In genomic region chr10:110445871-110446270, GRCh38 we compare ENCODE assay signal across 19 cellular contexts. TPM values are rescaled to one million over a fixed set of nuclear protein-coding genes. Genes with fewer than 3 reads are reported as not detected.
DNase-seq lines count a peak whose midpoint lies in the region; ATAC-seq and TF ChIP-seq lines count a peak whose summit lies in the region.
"Had no signal": no experiment of that assay in that cellular context is flagged by ENCODE, and none has a peak within 500 bp of the region (broad histone marks: within the 10 kb centered on the region; RNA-seq: fewer than 3 reads in every experiment).

No MANE protein-coding gene starts in this region.

- H2BK15ac ChIP-seq in neuronal stem cell (ENCODE audit: low read length), result peak overlapping the region; percentile 12

- H3K36me3 ChIP-seq in neuronal stem cell (replicated peaks in 1 of 2; ENCODE audit: control insufficient read depth in 2 of 2, insufficient read depth in 2 of 2, low read length in 2 of 2) (no peaks in the 10 kb centered on the region), upper lobe of right lung (no peaks in the 10 kb centered on the region)

- H3K79me1 ChIP-seq in neuronal stem cell (ENCODE audit: low read depth, low read length), result no peaks in the 10 kb centered on the region

- intact Hi-C loops in upper lobe of right lung (cut with DNase I), result no loop called here

- peaks cover 6% of the 10 kb centered on the region for H3K27me3 Mint-ChIP-seq in endothelial cell (ENCODE audit: unreplicated experiment)
- no peaks in the 10 kb centered on the region for H3K27me3 Mint-ChIP-seq in activated naive CD8-positive, alpha-beta T cell treated with anti-CD3 and anti-CD28 coated beads for 36 hours

- no peak overlapping the region for H3K4ac ChIP-seq in neuronal stem cell (ENCODE audit: low read length)

- no peak overlapping the region for H3K18ac ChIP-seq in neuronal stem cell (ENCODE audit: low read length)

- WGBS in neuronal stem cell (ENCODE audit: extremely low coverage in 2 of 2, insufficient read length in 2 of 2, insufficient replicate concordance in 1 of 2), 2 donors, result no CpG with 5 or more reads among the region's 6 CpGs

- H3K9ac ChIP-seq in neuronal stem cell (ENCODE audit: low read depth, low read length, poor library complexity), result no peak overlapping the region

- no peak overlapping the region for H2BK5ac ChIP-seq in neuronal stem cell (ENCODE audit: low read length)

- H4K91ac ChIP-seq in neuronal stem cell (ENCODE audit: low read depth, low read length, poor library complexity), result no peak overlapping the region

- no peak overlapping the region for H3K4me3 ChIP-seq in neuronal stem cell (ENCODE audit: low read length in 2 of 2)
- no peak overlapping the region for H3K4me3 ChIP-seq in upper lobe of right lung

- H2AFZ ChIP-seq in neuronal stem cell (ENCODE audit: low read length), result no peak overlapping the region

- no peak overlapping the region for H3K23ac ChIP-seq in neuronal stem cell (ENCODE audit: low read depth, low read length, poor library complexity)

- H2BK12ac ChIP-seq in neuronal stem cell (ENCODE audit: low read length), result no peak overlapping the region

- H3K9me3 Mint-ChIP-seq in endothelial cell (ENCODE audit: unreplicated experiment), result no peaks in the 10 kb centered on the region
- no peaks in the 10 kb centered on the region for H3K9me3 Mint-ChIP-seq in activated naive CD8-positive, alpha-beta T cell treated with anti-CD3 and anti-CD28 coated beads for 36 hours

- no peak overlapping the region for H3K27ac ChIP-seq in neuronal stem cell (replicated peaks; ENCODE audit: low read length)
- H3K27ac ChIP-seq in upper lobe of right lung, result no peak overlapping the region
- H3K27ac ChIP-seq: HL-60 had no signal

- peak overlapping the region; percentile 41 for H3K27ac Mint-ChIP-seq in endothelial cell (ENCODE audit: unreplicated experiment)
- H3K27ac Mint-ChIP-seq in activated naive CD8-positive, alpha-beta T cell treated with anti-CD3 and anti-CD28 coated beads for 36 hours, result no peak overlapping the region
- H3K27ac Mint-ChIP-seq: IgD-negative memory B cell had no signal

- H3K4me1 ChIP-seq in neuronal stem cell (ENCODE audit: control insufficient read depth in 2 of 2, insufficient read depth in 1 of 2, low read depth in 1 of 2, low read length in 2 of 2) (peaks cover 0 to 18% of the 10 kb centered on the region in 2 donors), upper lobe of right lung (peaks cover 9% of the 10 kb centered on the region)

- no peak overlapping the region for H4K8ac ChIP-seq in neuronal stem cell (ENCODE audit: low read depth, low read length)

- no peaks in the 10 kb centered on the region for H3K36me3 Mint-ChIP-seq in endothelial cell (ENCODE audit: low read depth, unreplicated experiment)
- H3K36me3 Mint-ChIP-seq in activated naive CD8-positive, alpha-beta T cell treated with anti-CD3 and anti-CD28 coated beads for 36 hours, result no peaks in the 10 kb centered on the region

- ATAC-seq in upper lobe of right lung, result no peak

- TF ChIP-seq CTCF in endothelial cell (IDR thresholded peaks at IDR 0.05; ENCODE audit: unreplicated experiment), result no peak
- no peak for TF ChIP-seq CTCF in upper lobe of right lung (IDR thresholded peaks at IDR 0.05)

- H3K4me3 Mint-ChIP-seq in endothelial cell (ENCODE audit: unreplicated experiment), result no peak overlapping the region
- H3K4me3 Mint-ChIP-seq in activated naive CD8-positive, alpha-beta T cell treated with anti-CD3 and anti-CD28 coated beads for 36 hours, result no peak overlapping the region
- H3K4me3 Mint-ChIP-seq: IgD-negative memory B cell had no signal

- no peak overlapping the region for H3K4me2 ChIP-seq in neuronal stem cell (ENCODE audit: insufficient read depth, low read length, poor library complexity, severe bottlenecking)

- H2AK5ac ChIP-seq in neuronal stem cell (ENCODE audit: low read depth, low read length), result no peak overlapping the region

- peaks cover 20% of the 10 kb centered on the region for H3K4me1 Mint-ChIP-seq in endothelial cell (ENCODE audit: unreplicated experiment)
- H3K4me1 Mint-ChIP-seq in activated naive CD8-positive, alpha-beta T cell treated with anti-CD3 and anti-CD28 coated beads for 36 hours, result peaks cover 4% of the 10 kb centered on the region

- H3K9me3 ChIP-seq in neuronal stem cell (replicated peaks in 1 of 2; ENCODE audit: control insufficient read depth in 2 of 2, insufficient read depth in 1 of 2, low read depth in 1 of 2, low read length in 2 of 2) (no peaks in the 10 kb centered on the region), upper lobe of right lung (no peaks in the 10 kb centered on the region)

- peak; percentile 30 for DNase-seq in activated effector memory CD4-positive, alpha-beta T cell treated with anti-CD3 and anti-CD28 coated beads, Interleukin-2, amount 50 U/mL, for 16 hours
- no peak for DNase-seq in activated effector memory CD4-positive, alpha-beta T cell treated with Interleukin-2 at 50 U/mL for 16 hours
- DNase-seq in endothelial cell (ENCODE audit: low spot score) (no peak), neuronal stem cell (ENCODE audit: low spot score) (no peak), upper lobe of right lung (peak; percentile 23), NCI-H2171 (lab: John Stamatoyannopoulos, UW) (no peak), globus pallidus (ENCODE audit: low spot score) (no peak)
- no peak for DNase-seq in activated naive CD8-positive, alpha-beta T cell treated with anti-CD3 and anti-CD28 coated beads for 36 hours
- DNase-seq: 8988T, DND-41, HCEC 1CT, Karpas-422, NCI-H1417 treated with DMSO at 0.1 percent for 48 hours, NCI-H187 treated with DMSO at 0.1 percent for 48 hours, NCI-H345, NCI-H526, SHP77 had no signal

- no peak overlapping the region for H3K14ac ChIP-seq in neuronal stem cell (ENCODE audit: low read length)

- no peak overlapping the region for H2BK120ac ChIP-seq in neuronal stem cell (ENCODE audit: low read depth, low read length)

- H3K27me3 ChIP-seq in neuronal stem cell (ENCODE audit: control insufficient read depth in 3 of 3, insufficient read depth in 3 of 3, low read depth in 1 of 3, low read length in 3 of 3) (peaks cover 0 to 4% (median 0%) of the 10 kb centered on the region in 3 experiments), upper lobe of right lung (no peaks in the 10 kb centered on the region)

RNA-seq across cellular contexts. Expression of gene DUSP5, which starts 51.8 kb away (rescaled TPM):
- total RNA-seq in endothelial cell (ENCODE audit: unreplicated experiment) (46.0 TPM), upper lobe of right lung (24.0 TPM)
- polyA plus RNA-seq in neuronal stem cell (2013, experiment 1 of 2), result 1.4 TPM
- 1.6 TPM for polyA plus RNA-seq in neuronal stem cell (2013, experiment 2 of 2)
- 10 to 100 TPM; 30.1 to 31.4 TPM for total RNA-seq in activated naive CD8-positive, alpha-beta T cell treated with anti-CD3 and anti-CD28 coated beads for 36 hours

Comparison
In these comparisons a context has a peak if more than half of its experiments do, and no peak if none do; other contexts are left out.
1. DNase-seq: peak in activated effector memory CD4-positive, alpha-beta T cell treated with anti-CD3 and anti-CD28 coated beads, Interleukin-2, amount 50 U/mL, for 16 hours (single experiment) and upper lobe of right lung (single experiment); none in activated effector memory CD4-positive, alpha-beta T cell treated with Interleukin-2 at 50 U/mL for 16 hours (single experiment), endothelial cell (single experiment), neuronal stem cell (single experiment), NCI-H2171 (single experiment), globus pallidus (single experiment) and activated naive CD8-positive, alpha-beta T cell treated with anti-CD3 and anti-CD28 coated beads for 36 hours (single experiment).